11 cellular contexts compared by ENCODE assay signal in genomic region chr1:116390195-116390594, GRCh38. TPM values are rescaled to one million over a fixed set of nuclear protein-coding genes. Genes with fewer than 3 reads are reported as not detected.
DNase-seq lines count a peak whose midpoint lies in the region; ATAC-seq and TF ChIP-seq lines count a peak whose summit lies in the region.
"Had no signal": no experiment of that assay in that cellular context is flagged by ENCODE, and none has a peak within 500 bp of the region (broad histone marks: within the 10 kb centered on the region; RNA-seq: fewer than 3 reads in every experiment).

No MANE protein-coding gene starts in this region.

- ATAC-seq in GM19328 (IDR thresholded peaks at IDR 0.05; ENCODE audit: unreplicated experiment), result peak; percentile 89
- ATAC-seq in HG02852 (IDR thresholded peaks at IDR 0.05; ENCODE audit: unreplicated experiment), result peak; percentile 90
- ATAC-seq in psoas muscle, result peak; percentile 75 to 87 (median 82)
- no peak for ATAC-seq in gastroesophageal sphincter
- no peak for ATAC-seq in HG02938 (IDR thresholded peaks at IDR 0.05; ENCODE audit: unreplicated experiment)

- CTCF ChIA-PET in activated CD4-positive, alpha-beta T cell treated with anti-CD3 and anti-CD28 coated beads, Interleukin-2, amount 10 ng/mL, durations not matched to agents 7 days and 5 days (lab: Charles Lee), result interaction anchor here (0.6 kb wide), 1 partner anchor 247 kb away, joined by 3 read pairs; no protein-coding TSS in a partner anchor

- H3K27me3 ChIP-seq in psoas muscle (ENCODE audit: insufficient read depth in 3 of 3, low read length in 2 of 3), result no peaks in the 10 kb centered on the region
- no peaks in the 10 kb centered on the region for H3K27me3 ChIP-seq in gastroesophageal sphincter
- H3K27me3 ChIP-seq: SJCRH30 had no signal

- no peak for TF ChIP-seq EP300 in gastroesophageal sphincter (IDR thresholded peaks at IDR 0.05)

- peaks cover 83% of the 10 kb centered on the region for H3K36me3 Mint-ChIP-seq in activated CD4-positive, alpha-beta T cell treated with anti-CD3 and anti-CD28 coated beads, Interleukin-2, amount 10 ng/mL, durations not matched to agents 7 days and 5 days (ENCODE audit: low read depth)

- no peaks in the 10 kb centered on the region for H3K27me3 Mint-ChIP-seq in activated CD4-positive, alpha-beta T cell treated with anti-CD3 and anti-CD28 coated beads, Interleukin-2, amount 10 ng/mL, durations not matched to agents 7 days and 5 days

- peak overlapping the region; percentile 44 for H3K27ac Mint-ChIP-seq in activated CD4-positive, alpha-beta T cell treated with anti-CD3 and anti-CD28 coated beads, Interleukin-2, amount 10 ng/mL, durations not matched to agents 7 days and 5 days

- H3K4me3 Mint-ChIP-seq in activated CD4-positive, alpha-beta T cell treated with anti-CD3 and anti-CD28 coated beads, Interleukin-2, amount 10 ng/mL, durations not matched to agents 7 days and 5 days, result no peak overlapping the region

- POLR2A ChIA-PET in activated CD4-positive, alpha-beta T cell treated with anti-CD3 and anti-CD28 coated beads, Interleukin-2, amount 10 ng/mL, durations not matched to agents 7 days and 5 days (lab: Charles Lee), result interaction anchor here (0.7 kb wide), 1 partner anchor 175 kb away, joined by 3 read pairs; no protein-coding TSS in a partner anchor

- H3K27ac ChIP-seq in psoas muscle (no peak overlapping the region), gastroesophageal sphincter (no peak overlapping the region)
- H3K27ac ChIP-seq: SJCRH30 had no signal

- TF ChIP-seq CTCF in psoas muscle (IDR thresholded peaks at IDR 0.05) (no peak), gastroesophageal sphincter (IDR thresholded peaks at IDR 0.05) (no peak)

- no peaks in the 10 kb centered on the region for H3K9me3 Mint-ChIP-seq in activated CD4-positive, alpha-beta T cell treated with anti-CD3 and anti-CD28 coated beads, Interleukin-2, amount 10 ng/mL, durations not matched to agents 7 days and 5 days

- intact Hi-C loops in psoas muscle (cut with DNase I), result no loop called here

- H3K36me3 ChIP-seq in psoas muscle (ENCODE audit: insufficient read depth in 1 of 2, low read depth in 1 of 2), result peaks cover 40 to 100% of the 10 kb centered on the region in 2 donors
- peaks cover 24 to 100% of the 10 kb centered on the region in 2 donors for H3K36me3 ChIP-seq in gastroesophageal sphincter

- peaks cover 59% of the 10 kb centered on the region for H3K4me1 Mint-ChIP-seq in activated CD4-positive, alpha-beta T cell treated with anti-CD3 and anti-CD28 coated beads, Interleukin-2, amount 10 ng/mL, durations not matched to agents 7 days and 5 days

- H3K9me3 ChIP-seq in psoas muscle (no peaks in the 10 kb centered on the region), gastroesophageal sphincter (no peaks in the 10 kb centered on the region)
- H3K9me3 ChIP-seq: SJCRH30 had no signal

- TF ChIP-seq POLR2A in gastroesophageal sphincter (IDR thresholded peaks at IDR 0.05), result no peak

- WGBS in psoas muscle, 3 donors, result 73 to 80% (median 74%) methylated on average over 5 of the region's 5 CpGs
- WGBS in gastroesophageal sphincter (ENCODE audit: low coverage in 1 of 2), 2 donors, result 82 to 90% methylated on average over 2 to 5 of the region's 5 CpGs

- peak; percentile 48 for DNase-seq in activated CD4-positive, alpha-beta T cell treated with anti-CD3 and anti-CD28 coated beads, Interleukin-2, amount 10 ng/mL, durations not matched to agents 7 days and 5 days
- no peak for DNase-seq in psoas muscle
- no peak for DNase-seq in SK-N-DZ (ENCODE audit: low spot score)
- DNase-seq in DMS53 treated with DMSO at 0.1 percent for 48 hours (lab: John Stamatoyannopoulos, UW; ENCODE audit: unreplicated experiment), result no peak
- DNase-seq: anterior cingulate cortex, NCI-H1048, SJCRH30 had no signal

- no peaks in the 10 kb centered on the region for H3K4me1 ChIP-seq in psoas muscle
- H3K4me1 ChIP-seq in gastroesophageal sphincter, result peaks cover 0 to 7% (median 0%) of the 10 kb centered on the region in 3 donors
- H3K4me1 ChIP-seq: SJCRH30 had no signal

- H3K4me3 ChIP-seq in psoas muscle, result no peak overlapping the region
- no peak overlapping the region for H3K4me3 ChIP-seq in gastroesophageal sphincter
- H3K4me3 ChIP-seq: SJCRH30 had no signal

RNA-seq across cellular contexts. Expression of gene ATP1A1, which starts 17.2 kb away (rescaled TPM):
- 100 to 1,000 TPM; 260 to 274 TPM for total RNA-seq in activated CD4-positive, alpha-beta T cell treated with anti-CD3 and anti-CD28 coated beads, Interleukin-2, amount 10 ng/mL, durations not matched to agents 7 days and 5 days
- total RNA-seq in psoas muscle, result 100 to 1,000 TPM in 2 of 4 donors, 10 to 100 TPM in 2; 66.1 to 342 (median 150) TPM
- polyA plus RNA-seq in psoas muscle, result 100 to 1,000 TPM; 126 to 440 (median 309) TPM
- total RNA-seq in gastroesophageal sphincter, result 100 to 1,000 TPM in 3 of 4 donors, 10 to 100 TPM in 1; 90.9 to 208 (median 174) TPM
- 60.5 and 73.8 TPM in 2 replicates for polyA plus RNA-seq in SK-N-DZ (2014; cell fraction: cytosol; rRNA removed)
- 64.6 and 149 TPM in 2 replicates for polyA plus RNA-seq in SK-N-DZ (2014; cell fraction: nucleus; rRNA removed)

Comparison
In these comparisons a context has a peak if more than half of its experiments do, and no peak if none do; other contexts are left out.
1. ATAC-seq: peak in GM19328 (single experiment), HG02852 (single experiment) and psoas muscle (4 of 4); none in gastroesophageal sphincter (single experiment) and HG02938 (single experiment).